In the genomic region with DNA sequence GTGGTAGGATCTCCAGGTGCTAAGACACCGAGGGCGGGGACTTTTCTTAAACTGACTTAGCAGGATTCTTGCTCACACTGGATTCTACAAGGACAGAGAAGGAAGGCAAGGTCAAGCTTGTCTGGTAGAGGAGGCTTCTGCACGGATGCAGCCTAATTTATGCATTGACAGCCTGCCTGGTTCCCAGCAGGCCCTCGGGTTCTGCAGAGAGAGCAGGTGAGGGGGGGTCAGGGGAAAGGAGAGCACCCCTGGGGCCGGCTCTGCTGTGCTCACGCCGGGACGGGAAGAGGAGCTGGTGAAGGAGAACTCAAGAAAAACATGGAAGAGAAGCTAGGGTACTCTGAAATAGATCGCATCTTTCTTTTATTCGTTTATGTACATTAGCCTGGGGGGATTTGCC, we compare ENCODE assay signal across 2 cellular contexts.
TF ChIP-seq lines count a peak whose summit lies in the region.

No MANE protein-coding gene starts in this region.

TF ChIP-seq in GM23338, 12 proteins besides CTCF, POLR2A, EP300 and RAD21 (continues in another document):
- TF ChIP-seq ZNF462 (CRISPR knock-in tag; IDR thresholded peaks at IDR 0.05): no peak
- no peak for TF ChIP-seq EZH2phosphoT487 (IDR thresholded peaks at IDR 0.05; ENCODE audit: unreplicated experiment)
- TF ChIP-seq STAT1 (IDR thresholded peaks at IDR 0.05; ENCODE audit: unreplicated experiment): no peak
- TF ChIP-seq POLR2AphosphoS5 (IDR thresholded peaks at IDR 0.05; ENCODE audit: low read depth): no peak
- TF ChIP-seq ZNF114 (CRISPR knock-in tag; IDR thresholded peaks at IDR 0.05): no peak
- TF ChIP-seq CREB1 (CRISPR knock-in tag; IDR thresholded peaks at IDR 0.05; ENCODE audit: low read depth): no peak
- TF ChIP-seq NANOG (IDR thresholded peaks at IDR 0.05; ENCODE audit: borderline replicate concordance): no peak
- TF ChIP-seq EZH2 (IDR thresholded peaks at IDR 0.05; ENCODE audit: low read depth, unreplicated experiment): no peak
- no peak for TF ChIP-seq REST (IDR thresholded peaks at IDR 0.05; ENCODE audit: unreplicated experiment)
- TF ChIP-seq ETS1 (IDR thresholded peaks at IDR 0.05): no peak

TF ChIP-seq in SK-N-SH treated with all-trans-retinoic acid at 6 μM for 48 hours, 23 proteins besides CTCF, POLR2A, EP300 and RAD21 (continued from another document):
- TF ChIP-seq, protein P1, sequence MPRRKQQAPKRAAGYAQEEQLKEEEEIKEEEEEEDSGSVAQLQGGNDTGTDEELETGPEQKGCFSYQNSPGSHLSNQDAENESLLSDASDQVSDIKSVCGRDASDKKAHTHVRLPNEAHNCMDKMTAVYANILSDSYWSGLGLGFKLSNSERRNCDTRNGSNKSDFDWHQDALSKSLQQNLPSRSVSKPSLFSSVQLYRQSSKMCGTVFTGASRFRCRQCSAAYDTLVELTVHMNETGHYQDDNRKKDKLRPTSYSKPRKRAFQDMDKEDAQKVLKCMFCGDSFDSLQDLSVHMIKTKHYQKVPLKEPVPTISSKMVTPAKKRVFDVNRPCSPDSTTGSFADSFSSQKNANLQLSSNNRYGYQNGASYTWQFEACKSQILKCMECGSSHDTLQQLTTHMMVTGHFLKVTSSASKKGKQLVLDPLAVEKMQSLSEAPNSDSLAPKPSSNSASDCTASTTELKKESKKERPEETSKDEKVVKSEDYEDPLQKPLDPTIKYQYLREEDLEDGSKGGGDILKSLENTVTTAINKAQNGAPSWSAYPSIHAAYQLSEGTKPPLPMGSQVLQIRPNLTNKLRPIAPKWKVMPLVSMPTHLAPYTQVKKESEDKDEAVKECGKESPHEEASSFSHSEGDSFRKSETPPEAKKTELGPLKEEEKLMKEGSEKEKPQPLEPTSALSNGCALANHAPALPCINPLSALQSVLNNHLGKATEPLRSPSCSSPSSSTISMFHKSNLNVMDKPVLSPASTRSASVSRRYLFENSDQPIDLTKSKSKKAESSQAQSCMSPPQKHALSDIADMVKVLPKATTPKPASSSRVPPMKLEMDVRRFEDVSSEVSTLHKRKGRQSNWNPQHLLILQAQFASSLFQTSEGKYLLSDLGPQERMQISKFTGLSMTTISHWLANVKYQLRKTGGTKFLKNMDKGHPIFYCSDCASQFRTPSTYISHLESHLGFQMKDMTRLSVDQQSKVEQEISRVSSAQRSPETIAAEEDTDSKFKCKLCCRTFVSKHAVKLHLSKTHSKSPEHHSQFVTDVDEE (CRISPR knock-in tag; IDR thresholded peaks at IDR 0.05): no peak
